Comparison of ENCODE assay signal across 1 cellular context in genomic region chr7:7922684-7923385, GRCh38.
TF ChIP-seq lines count a peak whose summit lies in the region.

No MANE protein-coding gene starts in this region.

TF ChIP-seq in GM12878, 131 proteins besides CTCF, POLR2A, EP300 and RAD21:
- TF ChIP-seq SP1 (IDR thresholded peaks at IDR 0.05; ENCODE audit: low read depth, low read length) (no peak), TARDBP (IDR thresholded peaks at IDR 0.05; ENCODE audit: borderline replicate concordance) (no peak), CHD2 (IDR thresholded peaks at IDR 0.05; ENCODE audit: borderline replicate concordance, low read depth, low read length) (no peak), EZH2 (IDR thresholded peaks at IDR 0.05; ENCODE audit: borderline replicate concordance, control insufficient read depth, low read depth, low read length) (no peak), IKZF2 (IDR thresholded peaks at IDR 0.05) (no peak), ASH2L (IDR thresholded peaks at IDR 0.05; ENCODE audit: borderline replicate concordance, low read depth) (no peak), MXI1 (IDR thresholded peaks at IDR 0.05; ENCODE audit: low read depth, low read length) (no peak), KAT2A (conservative IDR thresholded peaks at IDR 0.05; ENCODE audit: control insufficient read depth, low read depth, low read length) (no peak), HCFC1 (IDR thresholded peaks at IDR 0.05; ENCODE audit: low read length) (no peak), ATF7 (IDR thresholded peaks at IDR 0.05; ENCODE audit: low read depth) (no peak), NBN (IDR thresholded peaks at IDR 0.05) (no peak)
- TF ChIP-seq, protein P1, sequence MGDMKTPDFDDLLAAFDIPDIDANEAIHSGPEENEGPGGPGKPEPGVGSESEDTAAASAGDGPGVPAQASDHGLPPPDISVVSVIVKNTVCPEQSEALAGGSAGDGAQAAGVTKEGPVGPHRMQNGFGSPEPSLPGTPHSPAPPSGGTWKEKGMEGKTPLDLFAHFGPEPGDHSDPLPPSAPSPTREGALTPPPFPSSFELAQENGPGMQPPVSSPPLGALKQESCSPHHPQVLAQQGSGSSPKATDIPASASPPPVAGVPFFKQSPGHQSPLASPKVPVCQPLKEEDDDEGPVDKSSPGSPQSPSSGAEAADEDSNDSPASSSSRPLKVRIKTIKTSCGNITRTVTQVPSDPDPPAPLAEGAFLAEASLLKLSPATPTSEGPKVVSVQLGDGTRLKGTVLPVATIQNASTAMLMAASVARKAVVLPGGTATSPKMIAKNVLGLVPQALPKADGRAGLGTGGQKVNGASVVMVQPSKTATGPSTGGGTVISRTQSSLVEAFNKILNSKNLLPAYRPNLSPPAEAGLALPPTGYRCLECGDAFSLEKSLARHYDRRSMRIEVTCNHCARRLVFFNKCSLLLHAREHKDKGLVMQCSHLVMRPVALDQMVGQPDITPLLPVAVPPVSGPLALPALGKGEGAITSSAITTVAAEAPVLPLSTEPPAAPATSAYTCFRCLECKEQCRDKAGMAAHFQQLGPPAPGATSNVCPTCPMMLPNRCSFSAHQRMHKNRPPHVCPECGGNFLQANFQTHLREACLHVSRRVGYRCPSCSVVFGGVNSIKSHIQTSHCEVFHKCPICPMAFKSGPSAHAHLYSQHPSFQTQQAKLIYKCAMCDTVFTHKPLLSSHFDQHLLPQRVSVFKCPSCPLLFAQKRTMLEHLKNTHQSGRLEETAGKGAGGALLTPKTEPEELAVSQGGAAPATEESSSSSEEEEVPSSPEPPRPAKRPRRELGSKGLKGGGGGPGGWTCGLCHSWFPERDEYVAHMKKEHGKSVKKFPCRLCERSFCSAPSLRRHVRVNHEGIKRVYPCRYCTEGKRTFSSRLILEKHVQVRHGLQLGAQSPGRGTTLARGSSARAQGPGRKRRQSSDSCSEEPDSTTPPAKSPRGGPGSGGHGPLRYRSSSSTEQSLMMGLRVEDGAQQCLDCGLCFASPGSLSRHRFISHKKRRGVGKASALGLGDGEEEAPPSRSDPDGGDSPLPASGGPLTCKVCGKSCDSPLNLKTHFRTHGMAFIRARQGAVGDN (IDR thresholded peaks at IDR 0.05) = no peak
